10 cellular contexts compared by ENCODE assay signal in the genomic region with DNA sequence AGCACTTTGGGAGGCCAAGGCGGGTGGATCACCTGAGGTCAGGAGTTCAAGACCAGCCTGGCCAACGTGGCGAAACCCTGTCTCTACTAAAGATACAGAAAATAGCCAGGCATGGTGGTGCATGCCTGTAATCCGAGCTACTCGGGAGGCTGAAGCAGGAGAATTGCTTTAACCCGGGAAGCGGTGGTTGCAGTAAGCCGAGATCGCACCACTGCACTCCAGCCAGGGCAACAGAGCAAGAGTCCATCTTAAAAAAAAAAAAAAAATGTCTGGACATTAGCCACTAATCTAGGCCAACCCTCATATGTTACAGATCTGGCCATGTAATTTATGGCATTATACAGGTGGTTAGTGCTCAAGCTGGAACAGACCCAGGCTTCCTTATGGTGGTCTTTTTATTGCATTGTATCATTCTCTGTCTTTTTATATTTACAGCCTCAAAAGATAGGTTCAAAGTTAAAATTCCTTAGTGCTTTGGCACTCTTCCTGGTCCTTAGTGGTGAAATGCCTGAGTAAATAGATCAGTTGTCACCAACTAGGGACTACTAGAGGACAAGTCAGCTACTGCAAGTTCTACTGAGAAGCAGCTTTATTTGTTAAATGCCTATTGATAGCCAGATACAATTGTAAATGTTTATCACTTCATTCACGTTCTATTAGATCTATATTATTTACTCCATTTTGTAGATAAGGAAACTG. TPM values are rescaled to one million over a fixed set of nuclear protein-coding genes. Genes with fewer than 3 reads are reported as not detected.
DNase-seq lines count a peak whose midpoint lies in the region; ATAC-seq and TF ChIP-seq lines count a peak whose summit lies in the region.
"Had no signal": no experiment of that assay in that cellular context is flagged by ENCODE, and none has a peak within 500 bp of the region (broad histone marks: within the 10 kb centered on the region; RNA-seq: fewer than 3 reads in every experiment).

No MANE protein-coding gene starts in this region.

- no peak overlapping the region for H3K4me3 ChIP-seq in RWPE2 (ENCODE audit: severe bottlenecking)

- H3K4me3 Mint-ChIP-seq in type B pancreatic cell: no peak overlapping the region
- no peak overlapping the region for H3K4me3 Mint-ChIP-seq in natural killer cell treated with Interleukin-12 subunit alpha and Interleukin-12 subunit beta and Interleukin-15 and Interleukin-18, amount 100 ng/mL, for 72 hours

- peaks cover 12% of the 10 kb centered on the region for H3K36me3 Mint-ChIP-seq in type B pancreatic cell
- peaks cover 4% of the 10 kb centered on the region for H3K36me3 Mint-ChIP-seq in natural killer cell treated with Interleukin-12 subunit alpha and Interleukin-12 subunit beta and Interleukin-15 and Interleukin-18, amount 100 ng/mL, for 72 hours

- H3K36me3 ChIP-seq in RWPE2 (ENCODE audit: low read depth): no peaks in the 10 kb centered on the region

- H3K27me3 ChIP-seq in RWPE2 (ENCODE audit: insufficient read depth, poor library complexity, severe bottlenecking): no peaks in the 10 kb centered on the region
- no peaks in the 10 kb centered on the region for H3K27me3 ChIP-seq in foreskin keratinocyte

- H3K4me1 ChIP-seq in RWPE2 (ENCODE audit: insufficient read depth, poor library complexity, severe bottlenecking) (no peaks in the 10 kb centered on the region), foreskin keratinocyte (no peaks in the 10 kb centered on the region)

- TF ChIP-seq CTCF in RWPE2 (IDR thresholded peaks at IDR 0.05; ENCODE audit: poor library complexity, severe bottlenecking) (peak; percentile 47), foreskin keratinocyte (conservative IDR thresholded peaks at IDR 0.05) (peak; percentile 31), type B pancreatic cell (conservative IDR thresholded peaks at IDR 0.05) (peak; percentile 59)

- H3K27me3 Mint-ChIP-seq in type B pancreatic cell: no peaks in the 10 kb centered on the region
- H3K27me3 Mint-ChIP-seq in natural killer cell treated with Interleukin-12 subunit alpha and Interleukin-12 subunit beta and Interleukin-15 and Interleukin-18, amount 100 ng/mL, for 72 hours: no peaks in the 10 kb centered on the region

- no peaks in the 10 kb centered on the region for H3K9me3 Mint-ChIP-seq in type B pancreatic cell
- no peaks in the 10 kb centered on the region for H3K9me3 Mint-ChIP-seq in natural killer cell treated with Interleukin-12 subunit alpha and Interleukin-12 subunit beta and Interleukin-15 and Interleukin-18, amount 100 ng/mL, for 72 hours

- peaks cover 3% of the 10 kb centered on the region for H3K4me1 Mint-ChIP-seq in type B pancreatic cell (ENCODE audit: unreplicated experiment)
- no peaks in the 10 kb centered on the region for H3K4me1 Mint-ChIP-seq in natural killer cell treated with Interleukin-12 subunit alpha and Interleukin-12 subunit beta and Interleukin-15 and Interleukin-18, amount 100 ng/mL, for 72 hours (ENCODE audit: low read depth in 2 of 2)

- no peak overlapping the region for H3K27ac Mint-ChIP-seq in type B pancreatic cell
- no peak overlapping the region for H3K27ac Mint-ChIP-seq in natural killer cell treated with Interleukin-12 subunit alpha and Interleukin-12 subunit beta and Interleukin-15 and Interleukin-18, amount 100 ng/mL, for 72 hours

- ATAC-seq in RWPE2 (ENCODE audit: low read depth) (0 out of 3 replicates have a peak, but pooled peaks have one; percentile 32), foreskin keratinocyte (no peak)
- ATAC-seq in natural killer cell treated with Interleukin-12 subunit alpha and Interleukin-12 subunit beta and Interleukin-15 and Interleukin-18, amount 100 ng/mL, for 72 hours: no peak

- DNase-seq in SIG-M5 treated with dmso at 0.1 percent for 504 hours (lab: John Stamatoyannopoulos, UW; ENCODE audit: unreplicated experiment) (peak; percentile 41), SIG-M5 (lab: John Stamatoyannopoulos, UW) (no peak), RWPE2 (ENCODE audit: low spot score) (no peak), foreskin keratinocyte (no peak), type B pancreatic cell (ENCODE audit: extremely low spot score, unreplicated experiment) (no peak), NCI-H187 treated with DMSO at 0.1 percent for 48 hours (lab: John Stamatoyannopoulos, UW) (no peak)
- no peak for DNase-seq in natural killer cell treated with Interleukin-12 subunit alpha and Interleukin-12 subunit beta and Interleukin-15 and Interleukin-18, amount 100 ng/mL, for 72 hours (ENCODE audit: low spot score)
- no peak for DNase-seq in central memory CD4-positive, alpha-beta T cell
- DNase-seq: DMS79 treated with DMSO at 0.1 percent for 48 hours, MV-4-11 had no signal

- H3K9me3 ChIP-seq in RWPE2 (ENCODE audit: severe bottlenecking): no peaks in the 10 kb centered on the region

- H3K27ac ChIP-seq in RWPE2 (ENCODE audit: poor library complexity, severe bottlenecking) (no peak overlapping the region), foreskin keratinocyte (no peak overlapping the region)

RNA-seq across cellular contexts. Expression of a gene that starts 16.0 kb away (rescaled TPM):
- total RNA-seq in foreskin keratinocyte: 2.2 TPM in 2 replicates
- polyA plus RNA-seq in foreskin keratinocyte: 0.35 and 0.56 TPM in 2 replicates
- total RNA-seq in type B pancreatic cell (ENCODE audit: low replicate concordance): 1.2 and 13.7 TPM in 2 replicates
- 10 to 100 TPM in 1 of 2 donors, 1 to 10 TPM in 1; 8.9 to 22.6 TPM for total RNA-seq in natural killer cell treated with Interleukin-12 subunit alpha and Interleukin-12 subunit beta and Interleukin-15 and Interleukin-18, amount 100 ng/mL, for 72 hours

RNA-seq across cellular contexts. Expression of a gene that starts 42.7 kb away (rescaled TPM):
- total RNA-seq in foreskin keratinocyte (31.7 and 36.5 TPM in 2 replicates), type B pancreatic cell (ENCODE audit: low replicate concordance) (17.3 and 23.2 TPM in 2 replicates)
- polyA plus RNA-seq in foreskin keratinocyte: 18.1 and 23.5 TPM in 2 replicates
- 10 to 100 TPM; 29.4 to 36.4 TPM for total RNA-seq in natural killer cell treated with Interleukin-12 subunit alpha and Interleukin-12 subunit beta and Interleukin-15 and Interleukin-18, amount 100 ng/mL, for 72 hours

RNA-seq across cellular contexts. Expression of a gene that starts 42.8 kb away (rescaled TPM):
- total RNA-seq in foreskin keratinocyte (18.5 and 20.0 TPM in 2 replicates), type B pancreatic cell (ENCODE audit: low replicate concordance) (29.0 and 36.3 TPM in 2 replicates)
- 7.6 and 8.4 TPM in 2 replicates for polyA plus RNA-seq in foreskin keratinocyte
- 10 to 100 TPM; 25.4 to 41.3 TPM for total RNA-seq in natural killer cell treated with Interleukin-12 subunit alpha and Interleukin-12 subunit beta and Interleukin-15 and Interleukin-18, amount 100 ng/mL, for 72 hours
